ENCODE assay signal across 9 cellular contexts in genomic region chr7:69906309-69906995, GRCh38.
DNase-seq lines count a peak whose midpoint lies in the region; ATAC-seq and TF ChIP-seq lines count a peak whose summit lies in the region.
"Had no signal": no experiment of that assay in that cellular context is flagged by ENCODE, and none has a peak within 500 bp of the region (broad histone marks: within the 10 kb centered on the region; RNA-seq: fewer than 3 reads in every experiment).

No MANE protein-coding gene starts in this region.

- ATAC-seq in GM18867 (IDR thresholded peaks at IDR 0.05; ENCODE audit: unreplicated experiment): peak; percentile 93
- peak; percentile 88 for ATAC-seq in HG02678 (IDR thresholded peaks at IDR 0.05; ENCODE audit: unreplicated experiment)

- DNase-seq in A673 (ENCODE audit: low spot score) (peak; percentile 38), NCI-H1694 (lab: John Stamatoyannopoulos, UW) (peak; percentile 37), AG08396 (ENCODE audit: low spot score) (no peak), cerebellar cortex (ENCODE audit: low spot score) (no peak), spleen (no peak), D341Med (ENCODE audit: low spot score) (no peak)
- DNase-seq: DMS153 had no signal

- CTCF ChIA-PET in A673 (lab: Charles Lee): no interaction called here

- H3K27ac ChIP-seq in A673 (ENCODE audit: low read depth, low read length, poor library complexity, severe bottlenecking) (no peak overlapping the region), spleen (no peak overlapping the region)

- no peak for TF ChIP-seq POLR2A in spleen (IDR thresholded peaks at IDR 0.05)

- no TSS peak for BruUV-seq in A673 (replicated peaks; lab: Mats Ljungman, UMichigan)

- 48 to 67% (median 56%) methylated on average over 8 of the region's 8 CpGs for WGBS in spleen, 5 donors

- TF ChIP-seq CTCF in A673 (conservative IDR thresholded peaks at IDR 0.05; ENCODE audit: low read depth, low read length) (no peak), spleen (IDR thresholded peaks at IDR 0.05 in 8 of 11, conservative IDR thresholded peaks at IDR 0.05 in 3 of 11) (no peak)

- POLR2A ChIA-PET in A673 (lab: Charles Lee; ENCODE audit: low non-redundant PET): no interaction called here

- H3K27me3 ChIP-seq in A673 (replicated peaks; ENCODE audit: insufficient read depth, low read depth, low read length, poor library complexity) (no peaks in the 10 kb centered on the region), spleen (replicated peaks in 1 of 7) (no peaks in the 10 kb centered on the region)

- H3K36me3 ChIP-seq in A673 (ENCODE audit: insufficient read depth, low read length, poor library complexity, severe bottlenecking) (no peaks in the 10 kb centered on the region), spleen (no peaks in the 10 kb centered on the region)

- no peaks in the 10 kb centered on the region for H3K9me3 ChIP-seq in A673 (ENCODE audit: low read depth, low read length, poor library complexity, severe bottlenecking)
- peaks cover 0 to 10% (median 8%) of the 10 kb centered on the region in 8 donors for H3K9me3 ChIP-seq in spleen

- no peak overlapping the region for H3K4me3 ChIP-seq in A673 (ENCODE audit: low read depth, low read length, poor library complexity, severe bottlenecking)
- H3K4me3 ChIP-seq in spleen: no peak overlapping the region

- H3K4me1 ChIP-seq in A673 (ENCODE audit: insufficient read depth, low read length, poor library complexity, severe bottlenecking) (peaks cover 39% of the 10 kb centered on the region), spleen (peaks cover 0 to 19% (median 2%) of the 10 kb centered on the region in 6 donors)

- intact Hi-C loops in A673 (cut with micrococcal nuclease; ENCODE audit: unreplicated experiment): loop anchor here (10.0 kb wide), 1 partner anchor 142 kb away; no protein-coding TSS in a partner anchor
- intact Hi-C loops in spleen (cut with DNase I; ENCODE audit: low total_unique reads): no loop called here

Comparison
In these comparisons a context has a peak if more than half of its experiments do, and no peak if none do; other contexts are left out.
1. DNase-seq: peak in A673 (single experiment) and NCI-H1694 (single experiment); none in AG08396 (single experiment), cerebellar cortex (single experiment), spleen (single experiment) and D341Med (single experiment).